1 cellular context compared by ENCODE assay signal in genomic region chr2:27408601-27409320, GRCh38.
TF ChIP-seq lines count a peak whose summit lies in the region.

No MANE protein-coding gene starts in this region.

TF ChIP-seq in K562, 482 proteins besides CTCF, POLR2A, EP300 and RAD21 (continued from another document):
- TF ChIP-seq CEBPG (CRISPR knock-in tag; IDR thresholded peaks at IDR 0.05) (no peak), CEBPG (tag; conservative IDR thresholded peaks at IDR 0.05 in 1 of 2, IDR thresholded peaks at IDR 0.05 in 1 of 2) (no peak), ZNF778 (CRISPR knock-in tag; IDR thresholded peaks at IDR 0.05) (no peak), ATF2 (CRISPR knock-in tag; IDR thresholded peaks at IDR 0.05) (0 out of 2 replicates have a peak, but pooled peaks have one; percentile 76), ZNF431 (CRISPR knock-in tag; IDR thresholded peaks at IDR 0.05) (no peak), SIX5 (IDR thresholded peaks at IDR 0.05; ENCODE audit: borderline replicate concordance in 1 of 2, insufficient read depth in 1 of 2, low read depth in 1 of 2, low read length in 2 of 2) (no peak), RB1 (IDR thresholded peaks at IDR 0.05; ENCODE audit: low read depth) (no peak), CCNT2 (IDR thresholded peaks at IDR 0.05; ENCODE audit: borderline replicate concordance, extremely low read depth, insufficient read length, low read depth, low read length) (no peak), ZBED1 (IDR thresholded peaks at IDR 0.05) (no peak), E2F1 (CRISPR knock-in tag; IDR thresholded peaks at IDR 0.05) (no peak; the same call in 1 of the 2 replicates), XRCC4 (IDR thresholded peaks at IDR 0.05; ENCODE audit: extremely low read depth, insufficient read depth, insufficient read length) (no peak), SIN3A (IDR thresholded peaks at IDR 0.05; ENCODE audit: borderline replicate concordance in 2 of 2, control insufficient read depth in 1 of 2, low read depth in 2 of 2, low read length in 2 of 2) (peak in 1 of 2 experiments; percentile 79; a peak in 1 of 4 replicates), E2F6 (IDR thresholded peaks at IDR 0.05; ENCODE audit: borderline replicate concordance in 1 of 2, extremely low read depth in 1 of 2, insufficient read depth in 1 of 2, insufficient read length in 1 of 2, low read depth in 1 of 2, low read length in 1 of 2, poor library complexity in 1 of 2, severe bottlenecking in 1 of 2) (peak in 1 of 2 experiments; percentile 44), ZNF165 (CRISPR knock-in tag; IDR thresholded peaks at IDR 0.05; ENCODE audit: borderline replicate concordance) (no peak), ETS2 (tag; IDR thresholded peaks at IDR 0.05; ENCODE audit: borderline replicate concordance, poor library complexity, severe bottlenecking) (no peak), ZNF77 (CRISPR knock-in tag; IDR thresholded peaks at IDR 0.05) (no peak), ZNF311 (CRISPR knock-in tag; IDR thresholded peaks at IDR 0.05) (no peak)
